1 cellular context compared by ENCODE assay signal in the genomic region with DNA sequence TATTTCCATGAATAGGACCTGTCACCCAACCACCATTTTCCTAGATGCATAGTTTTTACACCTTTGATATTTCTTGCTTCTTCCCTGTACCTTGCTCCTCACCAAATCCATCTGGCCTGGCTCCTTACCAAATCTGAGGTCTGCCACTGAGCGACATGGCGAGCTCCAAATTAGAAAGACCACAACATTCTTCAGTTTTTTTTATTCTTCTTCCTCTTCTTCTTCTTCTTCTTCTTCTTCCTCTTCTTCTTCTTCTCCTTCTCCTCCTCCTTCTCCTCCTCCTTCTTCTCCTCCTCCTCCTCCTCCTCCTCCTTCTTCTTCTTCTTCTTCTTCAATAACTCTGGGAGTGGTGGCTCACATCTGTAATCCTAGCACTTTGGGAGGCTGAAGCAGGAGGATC.
A peak's percentile ranks its signal among the peaks of the same experiment; 100 is the strongest.
TF ChIP-seq lines count a peak whose summit lies in the region.

No MANE protein-coding gene starts in this region.

TF ChIP-seq in K562, 482 proteins besides CTCF, POLR2A, EP300 and RAD21 (continued from another document and continues in another):
- TF ChIP-seq, protein P1, sequence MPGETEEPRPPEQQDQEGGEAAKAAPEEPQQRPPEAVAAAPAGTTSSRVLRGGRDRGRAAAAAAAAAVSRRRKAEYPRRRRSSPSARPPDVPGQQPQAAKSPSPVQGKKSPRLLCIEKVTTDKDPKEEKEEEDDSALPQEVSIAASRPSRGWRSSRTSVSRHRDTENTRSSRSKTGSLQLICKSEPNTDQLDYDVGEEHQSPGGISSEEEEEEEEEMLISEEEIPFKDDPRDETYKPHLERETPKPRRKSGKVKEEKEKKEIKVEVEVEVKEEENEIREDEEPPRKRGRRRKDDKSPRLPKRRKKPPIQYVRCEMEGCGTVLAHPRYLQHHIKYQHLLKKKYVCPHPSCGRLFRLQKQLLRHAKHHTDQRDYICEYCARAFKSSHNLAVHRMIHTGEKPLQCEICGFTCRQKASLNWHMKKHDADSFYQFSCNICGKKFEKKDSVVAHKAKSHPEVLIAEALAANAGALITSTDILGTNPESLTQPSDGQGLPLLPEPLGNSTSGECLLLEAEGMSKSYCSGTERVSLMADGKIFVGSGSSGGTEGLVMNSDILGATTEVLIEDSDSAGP (CRISPR knock-in tag; IDR thresholded peaks at IDR 0.05) = no peak
- TF ChIP-seq ZNF3 (CRISPR knock-in tag; IDR thresholded peaks at IDR 0.05) = no peak
- TF ChIP-seq, protein P2, sequence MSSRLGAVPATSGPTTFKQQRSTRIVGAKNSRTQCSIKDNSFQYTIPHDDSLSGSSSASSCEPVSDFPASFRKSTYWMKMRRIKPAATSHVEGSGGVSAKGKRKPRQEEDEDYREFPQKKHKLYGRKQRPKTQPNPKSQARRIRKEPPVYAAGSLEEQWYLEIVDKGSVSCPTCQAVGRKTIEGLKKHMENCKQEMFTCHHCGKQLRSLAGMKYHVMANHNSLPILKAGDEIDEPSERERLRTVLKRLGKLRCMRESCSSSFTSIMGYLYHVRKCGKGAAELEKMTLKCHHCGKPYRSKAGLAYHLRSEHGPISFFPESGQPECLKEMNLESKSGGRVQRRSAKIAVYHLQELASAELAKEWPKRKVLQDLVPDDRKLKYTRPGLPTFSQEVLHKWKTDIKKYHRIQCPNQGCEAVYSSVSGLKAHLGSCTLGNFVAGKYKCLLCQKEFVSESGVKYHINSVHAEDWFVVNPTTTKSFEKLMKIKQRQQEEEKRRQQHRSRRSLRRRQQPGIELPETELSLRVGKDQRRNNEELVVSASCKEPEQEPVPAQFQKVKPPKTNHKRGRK (tag; IDR thresholded peaks at IDR 0.05) = peak; percentile 96
- no peak for TF ChIP-seq BDP1 (IDR thresholded peaks at IDR 0.05; ENCODE audit: insufficient read depth, insufficient read length)
- TF ChIP-seq ZNF311 (CRISPR knock-in tag; IDR thresholded peaks at IDR 0.05) = no peak
- no peak for TF ChIP-seq TFAM (CRISPR knock-in tag; conservative IDR thresholded peaks at IDR 0.05)
- no peak for TF ChIP-seq ELF1 (tag; IDR thresholded peaks at IDR 0.05)
- no peak for TF ChIP-seq MED1 (CRISPR knock-in tag; IDR thresholded peaks at IDR 0.05; ENCODE audit: borderline replicate concordance)
- no peak for TF ChIP-seq GABPB2 (CRISPR knock-in tag; conservative IDR thresholded peaks at IDR 0.05)
- TF ChIP-seq FOSL1 (tag; conservative IDR thresholded peaks at IDR 0.05) = no peak
- no peak for TF ChIP-seq FOXJ2 (tag; IDR thresholded peaks at IDR 0.05)
- no peak for TF ChIP-seq FOXP1 (CRISPR knock-in tag; IDR thresholded peaks at IDR 0.05)
- TF ChIP-seq, protein P3, sequence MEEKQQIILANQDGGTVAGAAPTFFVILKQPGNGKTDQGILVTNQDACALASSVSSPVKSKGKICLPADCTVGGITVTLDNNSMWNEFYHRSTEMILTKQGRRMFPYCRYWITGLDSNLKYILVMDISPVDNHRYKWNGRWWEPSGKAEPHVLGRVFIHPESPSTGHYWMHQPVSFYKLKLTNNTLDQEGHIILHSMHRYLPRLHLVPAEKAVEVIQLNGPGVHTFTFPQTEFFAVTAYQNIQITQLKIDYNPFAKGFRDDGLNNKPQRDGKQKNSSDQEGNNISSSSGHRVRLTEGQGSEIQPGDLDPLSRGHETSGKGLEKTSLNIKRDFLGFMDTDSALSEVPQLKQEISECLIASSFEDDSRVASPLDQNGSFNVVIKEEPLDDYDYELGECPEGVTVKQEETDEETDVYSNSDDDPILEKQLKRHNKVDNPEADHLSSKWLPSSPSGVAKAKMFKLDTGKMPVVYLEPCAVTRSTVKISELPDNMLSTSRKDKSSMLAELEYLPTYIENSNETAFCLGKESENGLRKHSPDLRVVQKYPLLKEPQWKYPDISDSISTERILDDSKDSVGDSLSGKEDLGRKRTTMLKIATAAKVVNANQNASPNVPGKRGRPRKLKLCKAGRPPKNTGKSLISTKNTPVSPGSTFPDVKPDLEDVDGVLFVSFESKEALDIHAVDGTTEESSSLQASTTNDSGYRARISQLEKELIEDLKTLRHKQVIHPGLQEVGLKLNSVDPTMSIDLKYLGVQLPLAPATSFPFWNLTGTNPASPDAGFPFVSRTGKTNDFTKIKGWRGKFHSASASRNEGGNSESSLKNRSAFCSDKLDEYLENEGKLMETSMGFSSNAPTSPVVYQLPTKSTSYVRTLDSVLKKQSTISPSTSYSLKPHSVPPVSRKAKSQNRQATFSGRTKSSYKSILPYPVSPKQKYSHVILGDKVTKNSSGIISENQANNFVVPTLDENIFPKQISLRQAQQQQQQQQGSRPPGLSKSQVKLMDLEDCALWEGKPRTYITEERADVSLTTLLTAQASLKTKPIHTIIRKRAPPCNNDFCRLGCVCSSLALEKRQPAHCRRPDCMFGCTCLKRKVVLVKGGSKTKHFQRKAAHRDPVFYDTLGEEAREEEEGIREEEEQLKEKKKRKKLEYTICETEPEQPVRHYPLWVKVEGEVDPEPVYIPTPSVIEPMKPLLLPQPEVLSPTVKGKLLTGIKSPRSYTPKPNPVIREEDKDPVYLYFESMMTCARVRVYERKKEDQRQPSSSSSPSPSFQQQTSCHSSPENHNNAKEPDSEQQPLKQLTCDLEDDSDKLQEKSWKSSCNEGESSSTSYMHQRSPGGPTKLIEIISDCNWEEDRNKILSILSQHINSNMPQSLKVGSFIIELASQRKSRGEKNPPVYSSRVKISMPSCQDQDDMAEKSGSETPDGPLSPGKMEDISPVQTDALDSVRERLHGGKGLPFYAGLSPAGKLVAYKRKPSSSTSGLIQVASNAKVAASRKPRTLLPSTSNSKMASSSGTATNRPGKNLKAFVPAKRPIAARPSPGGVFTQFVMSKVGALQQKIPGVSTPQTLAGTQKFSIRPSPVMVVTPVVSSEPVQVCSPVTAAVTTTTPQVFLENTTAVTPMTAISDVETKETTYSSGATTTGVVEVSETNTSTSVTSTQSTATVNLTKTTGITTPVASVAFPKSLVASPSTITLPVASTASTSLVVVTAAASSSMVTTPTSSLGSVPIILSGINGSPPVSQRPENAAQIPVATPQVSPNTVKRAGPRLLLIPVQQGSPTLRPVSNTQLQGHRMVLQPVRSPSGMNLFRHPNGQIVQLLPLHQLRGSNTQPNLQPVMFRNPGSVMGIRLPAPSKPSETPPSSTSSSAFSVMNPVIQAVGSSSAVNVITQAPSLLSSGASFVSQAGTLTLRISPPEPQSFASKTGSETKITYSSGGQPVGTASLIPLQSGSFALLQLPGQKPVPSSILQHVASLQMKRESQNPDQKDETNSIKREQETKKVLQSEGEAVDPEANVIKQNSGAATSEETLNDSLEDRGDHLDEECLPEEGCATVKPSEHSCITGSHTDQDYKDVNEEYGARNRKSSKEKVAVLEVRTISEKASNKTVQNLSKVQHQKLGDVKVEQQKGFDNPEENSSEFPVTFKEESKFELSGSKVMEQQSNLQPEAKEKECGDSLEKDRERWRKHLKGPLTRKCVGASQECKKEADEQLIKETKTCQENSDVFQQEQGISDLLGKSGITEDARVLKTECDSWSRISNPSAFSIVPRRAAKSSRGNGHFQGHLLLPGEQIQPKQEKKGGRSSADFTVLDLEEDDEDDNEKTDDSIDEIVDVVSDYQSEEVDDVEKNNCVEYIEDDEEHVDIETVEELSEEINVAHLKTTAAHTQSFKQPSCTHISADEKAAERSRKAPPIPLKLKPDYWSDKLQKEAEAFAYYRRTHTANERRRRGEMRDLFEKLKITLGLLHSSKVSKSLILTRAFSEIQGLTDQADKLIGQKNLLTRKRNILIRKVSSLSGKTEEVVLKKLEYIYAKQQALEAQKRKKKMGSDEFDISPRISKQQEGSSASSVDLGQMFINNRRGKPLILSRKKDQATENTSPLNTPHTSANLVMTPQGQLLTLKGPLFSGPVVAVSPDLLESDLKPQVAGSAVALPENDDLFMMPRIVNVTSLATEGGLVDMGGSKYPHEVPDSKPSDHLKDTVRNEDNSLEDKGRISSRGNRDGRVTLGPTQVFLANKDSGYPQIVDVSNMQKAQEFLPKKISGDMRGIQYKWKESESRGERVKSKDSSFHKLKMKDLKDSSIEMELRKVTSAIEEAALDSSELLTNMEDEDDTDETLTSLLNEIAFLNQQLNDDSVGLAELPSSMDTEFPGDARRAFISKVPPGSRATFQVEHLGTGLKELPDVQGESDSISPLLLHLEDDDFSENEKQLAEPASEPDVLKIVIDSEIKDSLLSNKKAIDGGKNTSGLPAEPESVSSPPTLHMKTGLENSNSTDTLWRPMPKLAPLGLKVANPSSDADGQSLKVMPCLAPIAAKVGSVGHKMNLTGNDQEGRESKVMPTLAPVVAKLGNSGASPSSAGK (IDR thresholded peaks at IDR 0.05) = no peak
- 0 out of 2 replicates have a peak, but pooled peaks have one; percentile 67 for TF ChIP-seq DNMT1 (IDR thresholded peaks at IDR 0.05)
- TF ChIP-seq, protein P4, sequence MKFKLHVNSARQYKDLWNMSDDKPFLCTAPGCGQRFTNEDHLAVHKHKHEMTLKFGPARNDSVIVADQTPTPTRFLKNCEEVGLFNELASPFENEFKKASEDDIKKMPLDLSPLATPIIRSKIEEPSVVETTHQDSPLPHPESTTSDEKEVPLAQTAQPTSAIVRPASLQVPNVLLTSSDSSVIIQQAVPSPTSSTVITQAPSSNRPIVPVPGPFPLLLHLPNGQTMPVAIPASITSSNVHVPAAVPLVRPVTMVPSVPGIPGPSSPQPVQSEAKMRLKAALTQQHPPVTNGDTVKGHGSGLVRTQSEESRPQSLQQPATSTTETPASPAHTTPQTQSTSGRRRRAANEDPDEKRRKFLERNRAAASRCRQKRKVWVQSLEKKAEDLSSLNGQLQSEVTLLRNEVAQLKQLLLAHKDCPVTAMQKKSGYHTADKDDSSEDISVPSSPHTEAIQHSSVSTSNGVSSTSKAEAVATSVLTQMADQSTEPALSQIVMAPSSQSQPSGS (CRISPR knock-in tag; IDR thresholded peaks at IDR 0.05) = no peak
- TF ChIP-seq SIN3B (IDR thresholded peaks at IDR 0.05; ENCODE audit: low read depth) = no peak
- TF ChIP-seq, protein P5, sequence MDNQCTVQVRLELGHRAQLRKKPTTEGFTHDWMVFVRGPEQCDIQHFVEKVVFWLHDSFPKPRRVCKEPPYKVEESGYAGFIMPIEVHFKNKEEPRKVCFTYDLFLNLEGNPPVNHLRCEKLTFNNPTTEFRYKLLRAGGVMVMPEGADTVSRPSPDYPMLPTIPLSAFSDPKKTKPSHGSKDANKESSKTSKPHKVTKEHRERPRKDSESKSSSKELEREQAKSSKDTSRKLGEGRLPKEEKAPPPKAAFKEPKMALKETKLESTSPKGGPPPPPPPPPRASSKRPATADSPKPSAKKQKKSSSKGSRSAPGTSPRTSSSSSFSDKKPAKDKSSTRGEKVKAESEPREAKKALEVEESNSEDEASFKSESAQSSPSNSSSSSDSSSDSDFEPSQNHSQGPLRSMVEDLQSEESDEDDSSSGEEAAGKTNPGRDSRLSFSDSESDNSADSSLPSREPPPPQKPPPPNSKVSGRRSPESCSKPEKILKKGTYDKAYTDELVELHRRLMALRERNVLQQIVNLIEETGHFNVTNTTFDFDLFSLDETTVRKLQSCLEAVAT (IDR thresholded peaks at IDR 0.05) = peak; percentile 91 to 94
- TF ChIP-seq SLC30A9 (CRISPR knock-in tag; IDR thresholded peaks at IDR 0.05) = no peak
- TF ChIP-seq FOXA3 (CRISPR knock-in tag; conservative IDR thresholded peaks at IDR 0.05 in 1 of 2, IDR thresholded peaks at IDR 0.05 in 1 of 2) = no peak
- TF ChIP-seq HMG20A (CRISPR knock-in tag; conservative IDR thresholded peaks at IDR 0.05) = no peak
- TF ChIP-seq PTBP1 (IDR thresholded peaks at IDR 0.05; ENCODE audit: low read depth, low read length) = no peak
- TF ChIP-seq SMAD1 (IDR thresholded peaks at IDR 0.05; ENCODE audit: low read depth, low read length, partially characterized antibody) = no peak
- no peak for TF ChIP-seq ZNF583 (CRISPR knock-in tag; IDR thresholded peaks at IDR 0.05)
- 0 out of 2 replicates have a peak, but pooled peaks have one; percentile 77 for TF ChIP-seq YBX1 (IDR thresholded peaks at IDR 0.05)
- peak; percentile 79 for TF ChIP-seq EHMT2 (IDR thresholded peaks at IDR 0.05)
- no peak for TF ChIP-seq RUNX1 (IDR thresholded peaks at IDR 0.05; ENCODE audit: low read depth)
- TF ChIP-seq SMARCB1 (IDR thresholded peaks at IDR 0.05; ENCODE audit: insufficient read length, low read depth) = no peak
- TF ChIP-seq GATAD2B (IDR thresholded peaks at IDR 0.05; ENCODE audit: borderline replicate concordance) = no peak
- no peak for TF ChIP-seq CBX5 (IDR thresholded peaks at IDR 0.05; ENCODE audit: borderline replicate concordance, low read depth)
- TF ChIP-seq IFI16 (CRISPR knock-in tag; IDR thresholded peaks at IDR 0.05) = no peak
- no peak for TF ChIP-seq KDM5B (IDR thresholded peaks at IDR 0.05; ENCODE audit: insufficient replicate concordance, low read depth, low read length)
- TF ChIP-seq IRF2 (CRISPR knock-in tag; IDR thresholded peaks at IDR 0.05) = no peak
- TF ChIP-seq CHD4 (IDR thresholded peaks at IDR 0.05; ENCODE audit: insufficient read depth, insufficient replicate concordance, low read depth, low read length, poor library complexity, severe bottlenecking) = no peak
- TF ChIP-seq PHB (CRISPR knock-in tag; IDR thresholded peaks at IDR 0.05) = no peak
- TF ChIP-seq, protein P6, sequence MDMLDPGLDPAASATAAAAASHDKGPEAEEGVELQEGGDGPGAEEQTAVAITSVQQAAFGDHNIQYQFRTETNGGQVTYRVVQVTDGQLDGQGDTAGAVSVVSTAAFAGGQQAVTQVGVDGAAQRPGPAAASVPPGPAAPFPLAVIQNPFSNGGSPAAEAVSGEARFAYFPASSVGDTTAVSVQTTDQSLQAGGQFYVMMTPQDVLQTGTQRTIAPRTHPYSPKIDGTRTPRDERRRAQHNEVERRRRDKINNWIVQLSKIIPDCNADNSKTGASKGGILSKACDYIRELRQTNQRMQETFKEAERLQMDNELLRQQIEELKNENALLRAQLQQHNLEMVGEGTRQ (CRISPR knock-in tag; IDR thresholded peaks at IDR 0.05) = no peak
- TF ChIP-seq MECOM (CRISPR knock-in tag; IDR thresholded peaks at IDR 0.05) = no peak
- TF ChIP-seq SAFB2 (IDR thresholded peaks at IDR 0.05; ENCODE audit: borderline replicate concordance, low read depth, low read length, severe bottlenecking) = no peak
- TF ChIP-seq ZNF445 (CRISPR knock-in tag; IDR thresholded peaks at IDR 0.05; ENCODE audit: low read depth) = no peak
- no peak for TF ChIP-seq CBFB (CRISPR knock-in tag; IDR thresholded peaks at IDR 0.05)
- TF ChIP-seq, protein P7, sequence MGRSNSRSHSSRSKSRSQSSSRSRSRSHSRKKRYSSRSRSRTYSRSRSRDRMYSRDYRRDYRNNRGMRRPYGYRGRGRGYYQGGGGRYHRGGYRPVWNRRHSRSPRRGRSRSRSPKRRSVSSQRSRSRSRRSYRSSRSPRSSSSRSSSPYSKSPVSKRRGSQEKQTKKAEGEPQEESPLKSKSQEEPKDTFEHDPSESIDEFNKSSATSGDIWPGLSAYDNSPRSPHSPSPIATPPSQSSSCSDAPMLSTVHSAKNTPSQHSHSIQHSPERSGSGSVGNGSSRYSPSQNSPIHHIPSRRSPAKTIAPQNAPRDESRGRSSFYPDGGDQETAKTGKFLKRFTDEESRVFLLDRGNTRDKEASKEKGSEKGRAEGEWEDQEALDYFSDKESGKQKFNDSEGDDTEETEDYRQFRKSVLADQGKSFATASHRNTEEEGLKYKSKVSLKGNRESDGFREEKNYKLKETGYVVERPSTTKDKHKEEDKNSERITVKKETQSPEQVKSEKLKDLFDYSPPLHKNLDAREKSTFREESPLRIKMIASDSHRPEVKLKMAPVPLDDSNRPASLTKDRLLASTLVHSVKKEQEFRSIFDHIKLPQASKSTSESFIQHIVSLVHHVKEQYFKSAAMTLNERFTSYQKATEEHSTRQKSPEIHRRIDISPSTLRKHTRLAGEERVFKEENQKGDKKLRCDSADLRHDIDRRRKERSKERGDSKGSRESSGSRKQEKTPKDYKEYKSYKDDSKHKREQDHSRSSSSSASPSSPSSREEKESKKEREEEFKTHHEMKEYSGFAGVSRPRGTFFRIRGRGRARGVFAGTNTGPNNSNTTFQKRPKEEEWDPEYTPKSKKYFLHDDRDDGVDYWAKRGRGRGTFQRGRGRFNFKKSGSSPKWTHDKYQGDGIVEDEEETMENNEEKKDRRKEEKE (IDR thresholded peaks at IDR 0.05; ENCODE audit: borderline replicate concordance in 1 of 2, control insufficient read depth in 1 of 2, low read depth in 2 of 2, low read length in 1 of 2) = no peak
- TF ChIP-seq ZNF41 (CRISPR knock-in tag; conservative IDR thresholded peaks at IDR 0.05) = no peak
- no peak for TF ChIP-seq RFX1 (IDR thresholded peaks at IDR 0.05)
